Comparison of ENCODE assay signal across 8 cellular contexts in the genomic region with DNA sequence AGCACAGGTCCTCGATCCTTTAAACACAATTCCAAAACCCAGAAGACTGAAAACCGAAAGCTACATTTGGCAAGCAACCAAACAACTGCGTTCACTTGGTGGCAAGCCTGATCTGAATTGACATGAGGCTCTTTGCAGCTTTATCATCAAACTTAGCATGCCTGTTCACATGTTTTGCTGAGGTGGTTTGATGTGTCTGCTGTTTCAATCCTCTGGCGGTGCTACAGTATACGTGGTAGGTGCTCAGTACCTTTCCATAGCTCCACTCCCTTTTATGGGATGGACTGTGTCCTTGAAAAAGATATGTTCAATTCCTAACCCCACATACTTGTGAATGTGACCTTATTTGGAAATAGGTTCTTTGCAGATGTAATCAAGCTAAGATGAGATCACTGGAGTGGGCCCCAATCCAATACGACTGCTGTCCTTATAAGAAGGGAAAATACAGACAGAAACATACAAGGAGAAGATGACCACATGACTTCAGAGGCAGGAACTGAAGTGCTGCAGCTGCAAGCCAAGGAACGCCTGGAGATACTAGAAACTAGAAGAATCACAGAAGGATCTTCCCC. TPM values are rescaled to one million over a fixed set of nuclear protein-coding genes. Genes with fewer than 3 reads are reported as not detected.
DNase-seq lines count a peak whose midpoint lies in the region; ATAC-seq and TF ChIP-seq lines count a peak whose summit lies in the region.

No MANE protein-coding gene starts in this region.

- H3K36me3 ChIP-seq in breast epithelium: no peaks in the 10 kb centered on the region
- H3K36me3 ChIP-seq in liver (ENCODE audit: control insufficient read depth in 4 of 4, insufficient read depth in 3 of 4, low read depth in 1 of 4, low read length in 3 of 4): no peaks in the 10 kb centered on the region

- H3K9me3 Mint-ChIP-seq in stimulated activated naive CD8-positive, alpha-beta T cell treated with anti-CD3 and anti-CD28 coated beads, Interleukin-15, amount 100 ng/mL, for 72 hours: no peaks in the 10 kb centered on the region

- DNase-seq in stimulated activated naive CD8-positive, alpha-beta T cell treated with anti-CD3 and anti-CD28 coated beads, Interleukin-15, amount 100 ng/mL, for 72 hours: no peak
- DNase-seq in stimulated activated naive CD8-positive, alpha-beta T cell treated with anti-CD3 and anti-CD28 coated beads, Interleukin-15, Interleukin-2, amounts not matched to agents 100 U/mL and 50 U/mL, for 24 hours: no peak
- DNase-seq in breast epithelium (ENCODE audit: low spot score in 2 of 2): peak; percentile 57 to 91
- DNase-seq in midbrain (lab: John Stamatoyannopoulos, UW): no peak
- DNase-seq in stimulated activated CD4-positive, alpha-beta T cell treated with anti-CD3 and anti-CD28 coated beads, Interleukin-15, amount 100 ng/mL, for 24 hours: no peak
- no peak for DNase-seq in NCI-H345 (lab: John Stamatoyannopoulos, UW)
- DNase-seq in posterior cingulate gyrus: no peak

- no peak for TF ChIP-seq CTCF in breast epithelium (IDR thresholded peaks at IDR 0.05)
- TF ChIP-seq CTCF in liver (IDR thresholded peaks at IDR 0.05; ENCODE audit: low read depth, low read length, missing input control): no peak

- H3K27ac ChIP-seq in breast epithelium (peak overlapping the region; percentile 78 to 79), liver (ENCODE audit: low read depth in 1 of 2, low read length in 2 of 2) (no peak overlapping the region)

- H3K9ac ChIP-seq in liver (ENCODE audit: low read depth in 1 of 2, low read length in 2 of 2): no peak overlapping the region

- H3K9me3 ChIP-seq in breast epithelium (no peaks in the 10 kb centered on the region), liver (ENCODE audit: control insufficient read depth in 4 of 4, low read length in 3 of 4) (no peaks in the 10 kb centered on the region)

- H3K4me3 ChIP-seq in breast epithelium (peak overlapping the region in 2 of 3 donors; percentile 9 to 34), liver (ENCODE audit: low read depth in 1 of 3, low read length in 3 of 3) (no peak overlapping the region)

- intact Hi-C loops in breast epithelium (cut with DNase I; ENCODE audit: low total_unique reads) (loop anchor here (2.0 kb wide), 1 partner anchor 26 kb away; no protein-coding TSS in a partner anchor), posterior cingulate gyrus (cut with DNase I) (no loop called here)

- TF ChIP-seq POLR2A in breast epithelium (IDR thresholded peaks at IDR 0.05): no peak

- peak overlapping the region in 1 of 2 donors; percentile 38 for H3K4me3 Mint-ChIP-seq in stimulated activated naive CD8-positive, alpha-beta T cell treated with anti-CD3 and anti-CD28 coated beads, Interleukin-15, amount 100 ng/mL, for 72 hours

- no peaks in the 10 kb centered on the region for H3K27me3 ChIP-seq in breast epithelium
- H3K27me3 ChIP-seq in liver (ENCODE audit: control insufficient read depth in 4 of 4, insufficient read depth in 4 of 4, low read length in 3 of 4): no peaks in the 10 kb centered on the region

- 49% methylated on average over 7 of the region's 7 CpGs for WGBS in liver

- no peak for ATAC-seq in stimulated activated naive CD8-positive, alpha-beta T cell treated with anti-CD3 and anti-CD28 coated beads, Interleukin-15, amount 100 ng/mL, for 72 hours
- no peak for ATAC-seq in stimulated activated naive CD8-positive, alpha-beta T cell treated with anti-CD3 and anti-CD28 coated beads, Interleukin-15, Interleukin-2, amounts not matched to agents 100 U/mL and 50 U/mL, for 24 hours

- H3K27ac Mint-ChIP-seq in stimulated activated naive CD8-positive, alpha-beta T cell treated with anti-CD3 and anti-CD28 coated beads, Interleukin-15, amount 100 ng/mL, for 72 hours: peak overlapping the region; percentile 22 to 72

- H3K4me1 Mint-ChIP-seq in stimulated activated naive CD8-positive, alpha-beta T cell treated with anti-CD3 and anti-CD28 coated beads, Interleukin-15, amount 100 ng/mL, for 72 hours: peaks cover 80% of the 10 kb centered on the region

- H3K27me3 Mint-ChIP-seq in stimulated activated naive CD8-positive, alpha-beta T cell treated with anti-CD3 and anti-CD28 coated beads, Interleukin-15, amount 100 ng/mL, for 72 hours: no peaks in the 10 kb centered on the region

- no peak for TF ChIP-seq RAD21 in liver (IDR thresholded peaks at IDR 0.05)

- H3K4me1 ChIP-seq in breast epithelium (no peaks in the 10 kb centered on the region), liver (ENCODE audit: control insufficient read depth in 4 of 4, insufficient read depth in 4 of 4, low read length in 3 of 4) (peaks cover 4 to 19% (median 9%) of the 10 kb centered on the region in 4 donors)

TF ChIP-seq in liver, 16 proteins besides CTCF, POLR2A, EP300 and RAD21:
- TF ChIP-seq, protein P1, sequence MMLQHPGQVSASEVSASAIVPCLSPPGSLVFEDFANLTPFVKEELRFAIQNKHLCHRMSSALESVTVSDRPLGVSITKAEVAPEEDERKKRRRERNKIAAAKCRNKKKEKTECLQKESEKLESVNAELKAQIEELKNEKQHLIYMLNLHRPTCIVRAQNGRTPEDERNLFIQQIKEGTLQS (IDR thresholded peaks at IDR 0.05): no peak
- TF ChIP-seq JUND (IDR thresholded peaks at IDR 0.05) (peak in 1 of 2 donors; percentile 12), FOXA2 (IDR thresholded peaks at IDR 0.05) (no peak), FOXA1 (IDR thresholded peaks at IDR 0.05) (no peak), HNF4G (IDR thresholded peaks at IDR 0.05) (no peak), SP1 (IDR thresholded peaks at IDR 0.05) (peak; percentile 21), ZBTB33 (IDR thresholded peaks at IDR 0.05) (no peak), EGR1 (IDR thresholded peaks at IDR 0.05; ENCODE audit: low read depth in 2 of 2) (no peak), REST (IDR thresholded peaks at IDR 0.05) (no peak)
- TF ChIP-seq, protein P2, sequence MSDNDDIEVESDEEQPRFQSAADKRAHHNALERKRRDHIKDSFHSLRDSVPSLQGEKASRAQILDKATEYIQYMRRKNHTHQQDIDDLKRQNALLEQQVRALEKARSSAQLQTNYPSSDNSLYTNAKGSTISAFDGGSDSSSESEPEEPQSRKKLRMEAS (IDR thresholded peaks at IDR 0.05): no peak

RNA-seq across cellular contexts. Expression of gene CCDC6, which starts 33.4 kb away (rescaled TPM):
- total RNA-seq in breast epithelium (10 to 100 TPM; 31.4 to 85.6 (median 44.9) TPM), liver (10 to 100 TPM; 12.4 to 14.3 TPM)
- polyA plus RNA-seq in liver: 1 to 10 TPM; 4.7 to 5.3 TPM

Comparison
In these comparisons a context has a peak if more than half of its experiments do, and no peak if none do; other contexts are left out.
1. DNase-seq: peak in breast epithelium (2 of 2); none in stimulated activated naive CD8-positive, alpha-beta T cell treated with anti-CD3 and anti-CD28 coated beads, Interleukin-15, amount 100 ng/mL, for 72 hours (0 of 2), stimulated activated naive CD8-positive, alpha-beta T cell treated with anti-CD3 and anti-CD28 coated beads, Interleukin-15, Interleukin-2, amounts not matched to agents 100 U/mL and 50 U/mL, for 24 hours (single experiment), midbrain (single experiment), stimulated activated CD4-positive, alpha-beta T cell treated with anti-CD3 and anti-CD28 coated beads, Interleukin-15, amount 100 ng/mL, for 24 hours (single experiment), NCI-H345 (single experiment) and posterior cingulate gyrus (0 of 10).
2. H3K27ac ChIP-seq: peak in breast epithelium (2 of 2); none in liver (0 of 2).
3. H3K4me3 ChIP-seq: peak in breast epithelium (2 of 3); none in liver (0 of 3).